ENCODE assay signal across 8 cellular contexts in the genomic region with DNA sequence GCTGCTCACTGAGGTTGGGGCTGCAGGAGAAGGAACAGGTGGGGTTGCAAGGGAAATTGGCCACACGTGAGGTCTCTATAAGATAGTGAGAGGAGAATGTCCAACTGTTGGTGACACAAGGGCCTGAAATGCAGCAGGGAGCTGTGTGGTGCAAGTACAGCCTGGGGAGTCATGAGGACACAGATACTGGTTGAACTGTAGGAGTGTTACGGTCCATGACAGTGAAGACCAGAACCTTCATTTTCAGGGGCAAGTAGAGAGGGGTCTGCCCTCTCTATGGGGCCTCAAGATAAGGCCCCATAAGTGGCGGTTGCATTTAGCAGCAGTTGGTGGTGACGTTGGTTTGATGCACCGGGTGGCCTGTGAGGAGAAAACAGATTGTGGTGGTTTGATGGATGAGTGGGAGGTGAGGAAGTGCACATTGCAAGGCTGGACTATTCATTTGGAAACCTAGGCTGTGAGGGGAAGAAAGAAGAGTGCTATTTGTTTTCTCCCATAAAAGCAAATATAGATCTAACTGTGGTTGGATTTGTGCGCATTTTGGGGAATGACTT. TPM values are rescaled to one million over a fixed set of nuclear protein-coding genes. Genes with fewer than 3 reads are reported as not detected.
A peak's percentile ranks its signal among the peaks of the same experiment; 100 is the strongest.
DNase-seq lines count a peak whose midpoint lies in the region; ATAC-seq, FAIRE-seq and TF ChIP-seq lines count a peak whose summit lies in the region.

No MANE protein-coding gene starts in this region.

- peak overlapping the region; percentile 93 for H3K27ac Mint-ChIP-seq in activated CD4-positive, alpha-beta memory T cell treated with anti-CD3 and anti-CD28 coated beads for 36 hours

- peaks cover 63% of the 10 kb centered on the region for H3K4me1 Mint-ChIP-seq in activated CD4-positive, alpha-beta memory T cell treated with anti-CD3 and anti-CD28 coated beads for 36 hours (ENCODE audit: low read depth)

- TF ChIP-seq CTCF in GM10266 (IDR thresholded peaks at IDR 0.05; ENCODE audit: control insufficient read depth, insufficient read depth, low read depth, missing control alignments): no peak

- peak; percentile 67 for ATAC-seq in HG02759 (IDR thresholded peaks at IDR 0.05; ENCODE audit: unreplicated experiment)

- POLR2A ChIA-PET in activated CD4-positive, alpha-beta memory T cell treated with anti-CD3 and anti-CD28 coated beads for 36 hours (lab: Charles Lee): interaction anchor here (1.4 to 2.4 kb wide), 8 partner anchors 18 to 74 kb away, joined by 4 to 26 read pairs (median 12); no protein-coding TSS in a partner anchor

- CTCF ChIA-PET in activated CD4-positive, alpha-beta memory T cell treated with anti-CD3 and anti-CD28 coated beads for 36 hours (lab: Charles Lee): interaction anchor here (1.2 to 1.6 kb wide), 3 partner anchors 14 to 131 kb away, joined by 3 to 5 read pairs (median 4); no protein-coding TSS in a partner anchor

- H3K4me3 Mint-ChIP-seq in activated CD4-positive, alpha-beta memory T cell treated with anti-CD3 and anti-CD28 coated beads for 36 hours: peak overlapping the region; percentile 30

- no peak for FAIRE-seq in RCC 7860 (lab: Jason Lieb, UNC)

- peaks cover 17% of the 10 kb centered on the region for H3K36me3 Mint-ChIP-seq in activated CD4-positive, alpha-beta memory T cell treated with anti-CD3 and anti-CD28 coated beads for 36 hours

- in situ Hi-C loops in ACHN (cut with HindIII; ENCODE audit: low pct_ligation_motif_present, low pct_unique_long_range_greater_than_20kb, low sequenced_read_pairs): no loop called here

- peaks cover 2% of the 10 kb centered on the region for H3K9me3 Mint-ChIP-seq in activated CD4-positive, alpha-beta memory T cell treated with anti-CD3 and anti-CD28 coated beads for 36 hours

- no peaks in the 10 kb centered on the region for H3K27me3 Mint-ChIP-seq in activated CD4-positive, alpha-beta memory T cell treated with anti-CD3 and anti-CD28 coated beads for 36 hours

- intact Hi-C loops in activated CD4-positive, alpha-beta memory T cell treated with anti-CD3 and anti-CD28 coated beads for 36 hours (cut with micrococcal nuclease): loop anchor here (1.0 to 10.0 kb wide), 11 partner anchors 8 to 1138 kb away; a partner anchor contains a TSS

- peak; percentile 59 for DNase-seq in GM10266 (ENCODE audit: extremely low spot score)
- peak; percentile 83 for DNase-seq in activated CD4-positive, alpha-beta memory T cell treated with anti-CD3 and anti-CD28 coated beads for 36 hours
- peak; percentile 35 for DNase-seq in occipital lobe (lab: John Stamatoyannopoulos, UW)
- no peak for DNase-seq in RCC 7860 (ENCODE audit: low spot score)
- no peak for DNase-seq in ACHN
- DNase-seq in SK-N-DZ (ENCODE audit: low spot score): no peak
- DNase-seq in SHP77 (lab: John Stamatoyannopoulos, UW): no peak

RNA-seq across cellular contexts. Expression of a gene that starts 39.4 kb away (rescaled TPM):
- 100 to 1,000 TPM; 213 to 220 TPM for total RNA-seq in activated CD4-positive, alpha-beta memory T cell treated with anti-CD3 and anti-CD28 coated beads for 36 hours
- 28.2 TPM for total RNA-seq in occipital lobe
- 1.8 and 2.1 TPM in 2 replicates for polyA plus RNA-seq in SK-N-DZ (2014; cell fraction: cytosol; rRNA removed)
- polyA plus RNA-seq in SK-N-DZ (2014; cell fraction: nucleus; rRNA removed): 1.2 and 3.2 TPM in 2 replicates

Comparison
In these comparisons a context has a peak if more than half of its experiments do, and no peak if none do; other contexts are left out.
1. DNase-seq: peak in GM10266 (single experiment), activated CD4-positive, alpha-beta memory T cell treated with anti-CD3 and anti-CD28 coated beads for 36 hours (single experiment) and occipital lobe (single experiment); none in RCC 7860 (single experiment), ACHN (single experiment), SK-N-DZ (single experiment) and SHP77 (0 of 2).